Comparison of ENCODE assay signal across 8 cellular contexts in genomic region chr11:59754859-59755700, GRCh38. TPM values are rescaled to one million over a fixed set of nuclear protein-coding genes. Genes with fewer than 3 reads are reported as not detected.
A peak's percentile ranks its signal among the peaks of the same experiment; 100 is the strongest.
DNase-seq lines count a peak whose midpoint lies in the region; ATAC-seq lines count a peak whose summit lies in the region.

STX3 (plus strand) TSS chr11:59755376; CDS start chr11:59755606, 230 bp downstream.

- peak; percentile 72 for ATAC-seq in GM19372 (IDR thresholded peaks at IDR 0.05; ENCODE audit: low read depth, unreplicated experiment)
- peak; percentile 68 for ATAC-seq in HG03521 (IDR thresholded peaks at IDR 0.05; ENCODE audit: unreplicated experiment)

- H3K4me1 ChIP-seq in mononuclear cell (ENCODE audit: insufficient read depth, low read length) = peaks cover 40% of the 10 kb centered on the region

- DNase-seq in Ammon's horn (ENCODE audit: low spot score) (peak; percentile 56), NOMO-1 treated with dmso at 0.1 percent for 144 hours (lab: John Stamatoyannopoulos, UW; ENCODE audit: unreplicated experiment) (peak; percentile 58), activated T-cell treated with anti-CD3 and anti-CD28 coated beads for 4 hours (peak; percentile 57), epidermal melanocyte (ENCODE audit: insufficient read length, low spot score) (peak; percentile 51)
- peak; percentile 38 to 49 for DNase-seq in stimulated activated CD8-positive, alpha-beta memory T cell treated with anti-CD3 and anti-CD28 coated beads, Interleukin-2, amount 100 ng/mL, for 1 hour (ENCODE audit: low read depth in 2 of 2)

- H3K4me3 ChIP-seq in mononuclear cell (ENCODE audit: low read length) = peak within 1 kb of the TSS; percentile 89

- no peaks in the 10 kb centered on the region for H3K27me3 ChIP-seq in mononuclear cell (ENCODE audit: insufficient read depth, low read length)

- H3K9me3 ChIP-seq in mononuclear cell (ENCODE audit: low read depth, low read length) = no peaks in the 10 kb centered on the region

RNA-seq across cellular contexts. Expression of gene STX3, which starts in this region (rescaled TPM):
- total RNA-seq in mononuclear cell = 20.9 TPM

Comparison
In these comparisons a context has a peak if more than half of its experiments do, and no peak if none do; other contexts are left out.
1. Peak in every context shown above with its lines: DNase-seq, ATAC-seq and H3K4me3 ChIP-seq.